In genomic region chr20:43691928-43692524, GRCh38 we compare ENCODE assay signal across 9 cellular contexts. TPM values are rescaled to one million over a fixed set of nuclear protein-coding genes. Genes with fewer than 3 reads are reported as not detected.
DNase-seq lines count a peak whose midpoint lies in the region; ATAC-seq and TF ChIP-seq lines count a peak whose summit lies in the region.
"Had no signal": no experiment of that assay in that cellular context is flagged by ENCODE, and none has a peak within 500 bp of the region (broad histone marks: within the 10 kb centered on the region; RNA-seq: fewer than 3 reads in every experiment).

No MANE protein-coding gene starts in this region.

- H3K27ac ChIP-seq in IMR-90 (ENCODE audit: insufficient read depth, low read length) (no peak overlapping the region), stomach (no peak overlapping the region)
- H3K27ac ChIP-seq: BLaER1 had no signal

- no peaks in the 10 kb centered on the region for H3K27me3 Mint-ChIP-seq in T-helper 2 cell treated with Interferon-gamma antibody and Interleukin-4, amounts not matched to agents 5 μg/mL and 100 μg/mL, for 36 hours (ENCODE audit: low read depth)

- H3K18ac ChIP-seq in IMR-90 (ENCODE audit: low read depth, low read length): no peak overlapping the region

- H3K9me3 Mint-ChIP-seq in T-helper 2 cell treated with Interferon-gamma antibody and Interleukin-4, amounts not matched to agents 5 μg/mL and 100 μg/mL, for 36 hours: no peaks in the 10 kb centered on the region

- no peak for TF ChIP-seq EP300 in stomach (IDR thresholded peaks at IDR 0.05)

- H4K8ac ChIP-seq in IMR-90 (ENCODE audit: low read depth in 2 of 2, low read length in 2 of 2): no peak overlapping the region

- H3K9me1 ChIP-seq in IMR-90 (ENCODE audit: insufficient read depth, low read length): no peaks in the 10 kb centered on the region

- no peaks in the 10 kb centered on the region for H3K4me1 Mint-ChIP-seq in T-helper 2 cell treated with Interferon-gamma antibody and Interleukin-4, amounts not matched to agents 5 μg/mL and 100 μg/mL, for 36 hours (ENCODE audit: low read depth)

- no peak overlapping the region for H3K4me3 Mint-ChIP-seq in T-helper 2 cell treated with Interferon-gamma antibody and Interleukin-4, amounts not matched to agents 5 μg/mL and 100 μg/mL, for 36 hours

- no peaks in the 10 kb centered on the region for H3K27me3 ChIP-seq in IMR-90 (ENCODE audit: control insufficient read depth, insufficient read depth, low read length)
- no peaks in the 10 kb centered on the region for H3K27me3 ChIP-seq in stomach
- H3K27me3 ChIP-seq: BLaER1 had no signal

- no peak overlapping the region for H3K23ac ChIP-seq in IMR-90 (ENCODE audit: low read depth, low read length)

- H3K4me1 ChIP-seq in IMR-90 (ENCODE audit: control insufficient read depth, insufficient read depth, low read length): no peaks in the 10 kb centered on the region
- H3K4me1 ChIP-seq in stomach: no peaks in the 10 kb centered on the region
- H3K4me1 ChIP-seq: BLaER1 had no signal

- TF ChIP-seq CTCF in IMR-90 (conservative IDR thresholded peaks at IDR 0.05; ENCODE audit: low read depth, low read length) (peak; percentile 52), astrocyte of the spinal cord (IDR thresholded peaks at IDR 0.05; ENCODE audit: low read depth, low read length) (peak; percentile 70), stomach (IDR thresholded peaks at IDR 0.05) (peak in 2 of 7 experiments; percentile 22 to 37)

- no peak overlapping the region for H4K5ac ChIP-seq in IMR-90 (ENCODE audit: low read depth, low read length)

- H3K9ac ChIP-seq in IMR-90 (ENCODE audit: low read depth, low read length): no peak overlapping the region
- H3K9ac ChIP-seq: BLaER1 had no signal

- peak; percentile 24 to 68 (median 30) for DNase-seq in NCI-H1417 (lab: John Stamatoyannopoulos, UW)
- no peak for DNase-seq in NCI-H1417 treated with DMSO at 0.1 percent for 48 hours (lab: John Stamatoyannopoulos, UW)
- peak; percentile 18 for DNase-seq in IMR-90
- DNase-seq in T-helper 2 cell treated with Interferon-gamma antibody and Interleukin-4, amounts not matched to agents 5 μg/mL and 100 μg/mL, for 36 hours (ENCODE audit: low spot score): peak; percentile 28
- peak; percentile 25 for DNase-seq in astrocyte of the spinal cord (ENCODE audit: low read depth, low spot score)
- DNase-seq in lung microvascular endothelial cell (ENCODE audit: low read depth in 2 of 2): peak; percentile 38 to 49
- DNase-seq in stomach: peak; percentile 58

- no peaks in the 10 kb centered on the region; the same call in 1 of the 2 replicates for H4K20me1 ChIP-seq in IMR-90 (ENCODE audit: insufficient read depth, low read length)

- no peaks in the 10 kb centered on the region for H3K79me1 ChIP-seq in IMR-90 (ENCODE audit: low read depth in 1 of 2, low read length in 2 of 2)

- no peak overlapping the region for H2BK5ac ChIP-seq in IMR-90 (ENCODE audit: low read depth, low read length, poor library complexity, severe bottlenecking)

- no peak overlapping the region for H2BK120ac ChIP-seq in IMR-90 (ENCODE audit: low read depth, low read length)

- H3K9me3 ChIP-seq in IMR-90 (ENCODE audit: control insufficient read depth, insufficient read depth, low read length): no peaks in the 10 kb centered on the region
- no peaks in the 10 kb centered on the region for H3K9me3 ChIP-seq in stomach
- H3K9me3 ChIP-seq: BLaER1 had no signal

- peaks cover 21% of the 10 kb centered on the region for H3K36me3 Mint-ChIP-seq in T-helper 2 cell treated with Interferon-gamma antibody and Interleukin-4, amounts not matched to agents 5 μg/mL and 100 μg/mL, for 36 hours (ENCODE audit: low read depth)

- peak overlapping the region; percentile 15 for H3K27ac Mint-ChIP-seq in T-helper 2 cell treated with Interferon-gamma antibody and Interleukin-4, amounts not matched to agents 5 μg/mL and 100 μg/mL, for 36 hours

- no peak overlapping the region for H3K4me2 ChIP-seq in IMR-90 (ENCODE audit: low read depth, low read length)
- H3K4me2 ChIP-seq: BLaER1 had no signal

- no peak overlapping the region for H4K91ac ChIP-seq in IMR-90 (ENCODE audit: insufficient read depth, low read depth, low read length)

- H3K36me3 ChIP-seq in IMR-90 (ENCODE audit: control insufficient read depth, insufficient read depth, low read length): peaks cover 2% of the 10 kb centered on the region; the same call in 1 of the 2 replicates
- H3K36me3 ChIP-seq in stomach: no peaks in the 10 kb centered on the region

- no peak overlapping the region for H2AK5ac ChIP-seq in IMR-90 (ENCODE audit: low read depth, low read length)

- no peak overlapping the region for H3K14ac ChIP-seq in IMR-90 (replicated peaks; ENCODE audit: low read depth, low read length)

- POLR2A ChIA-PET in IMR-90 (lab: Charles Lee; ENCODE audit: unreplicated experiment): no interaction called here

- H2AFZ ChIP-seq in IMR-90 (replicated peaks; ENCODE audit: low read length, poor library complexity): peak overlapping the region; percentile 63

- H3K56ac ChIP-seq in IMR-90 (ENCODE audit: extremely low read depth, insufficient read depth, low read length): no peak overlapping the region

- peak; percentile 49 for ATAC-seq in IMR-90 (ENCODE audit: low read depth)
- ATAC-seq in GM18502 (IDR thresholded peaks at IDR 0.05; ENCODE audit: poor library complexity, unreplicated experiment): no peak

- peak overlapping the region; percentile 50 for H2AK9ac ChIP-seq in IMR-90 (replicated peaks; ENCODE audit: low read depth, low read length, poor library complexity)

- H2BK15ac ChIP-seq in IMR-90 (ENCODE audit: low read depth, low read length): no peak overlapping the region

- no peak overlapping the region for H3K4ac ChIP-seq in IMR-90 (ENCODE audit: low read depth, low read length)

- H3K4me3 ChIP-seq in IMR-90 (ENCODE audit: insufficient read depth, low read depth, low read length) (no peak overlapping the region), astrocyte of the spinal cord (ENCODE audit: low read depth, low read length) (no peak overlapping the region), stomach (no peak overlapping the region)
- H3K4me3 ChIP-seq: BLaER1 had no signal

- intact Hi-C loops in IMR-90 (cut with micrococcal nuclease): loop anchor here (1.0 kb wide), 2 partner anchors 154 to 243 kb away; no protein-coding TSS in a partner anchor
- intact Hi-C loops in stomach (cut with DNase I; ENCODE audit: low total_unique reads): no loop called here

- 81% methylated on average over 3 of the region's 5 CpGs; no CpG with 5 or more reads in 1 of the 2 experiments for WGBS in IMR-90 (ENCODE audit: extremely low coverage in 2 of 2, insufficient read length in 1 of 2), 2 experiments
- whole genome bisulfite sequencing in stomach, 5 donors: 73 to 91% (median 88%) methylated on average over 2 to 5 of the region's 5 CpGs

- no TSS peak for BruUV-seq in IMR-90 (replicated peaks; lab: Mats Ljungman, UMichigan)

- H2BK20ac ChIP-seq in IMR-90 (ENCODE audit: low read depth, low read length): no peak overlapping the region

- dilution Hi-C loops in IMR-90 (cut with HindIII; ENCODE audit: low sequenced_read_pairs, unreplicated experiment): no loop called here

- TF ChIP-seq RAD21 in IMR-90 (IDR thresholded peaks at IDR 0.05; ENCODE audit: low read length): peak; percentile 60

- in situ Hi-C loops in IMR-90 (cut with MboI; ENCODE audit: low sequenced_read_pairs): loop anchor here (10.0 kb wide), 1 partner anchor 157 kb away; no protein-coding TSS in a partner anchor
- in situ Hi-C loops in astrocyte of the spinal cord (cut with HindIII; ENCODE audit: low sequenced_read_pairs): no loop called here

- CTCF ChIA-PET in IMR-90 (lab: Yijun Ruan, JAX): interaction anchor here (0.6 to 3.3 kb wide), 5 partner anchors 11 to 161 kb away, joined by 3 to 20 read pairs (median 4); no protein-coding TSS in a partner anchor

- TF ChIP-seq POLR2A in IMR-90 (IDR thresholded peaks at IDR 0.05; ENCODE audit: low read depth, low read length) (no peak), stomach (IDR thresholded peaks at IDR 0.05) (no peak)

TF ChIP-seq in IMR-90, 13 proteins besides CTCF, POLR2A, EP300 and RAD21:
- no peak for TF ChIP-seq NFE2L2 (IDR thresholded peaks at IDR 0.05; ENCODE audit: low read depth, low read length)
- TF ChIP-seq SMC3 (IDR thresholded peaks at IDR 0.05; ENCODE audit: low read depth, low read length): peak; percentile 55

RNA-seq across cellular contexts. Expression of gene MYBL2, which starts 25.1 kb away (rescaled TPM):
- total RNA-seq in IMR-90 (2012; rRNA removed) (21.7 and 23.1 TPM in 2 replicates), lung microvascular endothelial cell (2.2 and 7.4 TPM in 2 replicates), stomach (10 to 100 TPM in 1 of 5 donors, 1 to 10 TPM in 4; 4.3 to 25.1 (median 5.8) TPM)
- polyA plus RNA-seq in IMR-90 (2012; rRNA removed) (12.4 and 13.2 TPM in 2 replicates), stomach (1 to 10 TPM; 4.1 to 9.5 (median 6.4) TPM)
- 6.4 and 7.5 TPM in 2 replicates for polyA plus RNA-seq in IMR-90 (2012; cell fraction: cytosol; rRNA removed)
- polyA plus RNA-seq in IMR-90 (2012; cell fraction: nucleus; rRNA removed; ENCODE audit: low replicate concordance): 5.6 and 8.9 TPM in 2 replicates

RNA-seq across cellular contexts. Expression of gene GTSF1L, which starts 34.8 kb away (rescaled TPM):
- not detected in 2 replicates for total RNA-seq in IMR-90 (2012; rRNA removed)
- polyA plus RNA-seq in IMR-90 (2012; rRNA removed): not detected in 2 replicates
- polyA plus RNA-seq in IMR-90 (2012; cell fraction: cytosol; rRNA removed): not detected in 2 replicates
- not detected in 2 replicates for polyA plus RNA-seq in IMR-90 (2012; cell fraction: nucleus; rRNA removed; ENCODE audit: low replicate concordance)
- total RNA-seq in lung microvascular endothelial cell: not detected in 2 replicates
- not detected for total RNA-seq in stomach
- not detected for polyA plus RNA-seq in stomach
